Comparison of ENCODE assay signal across 1 cellular context in genomic region chr6:30818426-30818841, GRCh38.
TF ChIP-seq lines count a peak whose summit lies in the region.

No MANE protein-coding gene starts in this region.

TF ChIP-seq in SK-N-SH treated with all-trans-retinoic acid at 6 μM for 48 hours, 23 proteins besides CTCF, POLR2A, EP300 and RAD21 (continued from another document):
- no peak for TF ChIP-seq TSHZ2 (CRISPR knock-in tag; IDR thresholded peaks at IDR 0.05)
- no peak for TF ChIP-seq ZC3H10 (CRISPR knock-in tag; IDR thresholded peaks at IDR 0.05)
- TF ChIP-seq ISL1 (CRISPR knock-in tag; IDR thresholded peaks at IDR 0.05), result no peak
- no peak for TF ChIP-seq OSR1 (CRISPR knock-in tag; IDR thresholded peaks at IDR 0.05)
- no peak for TF ChIP-seq ZFP3 (CRISPR knock-in tag; IDR thresholded peaks at IDR 0.05)
- TF ChIP-seq CSDC2 (CRISPR knock-in tag; IDR thresholded peaks at IDR 0.05), result no peak
- TF ChIP-seq, protein P1, sequence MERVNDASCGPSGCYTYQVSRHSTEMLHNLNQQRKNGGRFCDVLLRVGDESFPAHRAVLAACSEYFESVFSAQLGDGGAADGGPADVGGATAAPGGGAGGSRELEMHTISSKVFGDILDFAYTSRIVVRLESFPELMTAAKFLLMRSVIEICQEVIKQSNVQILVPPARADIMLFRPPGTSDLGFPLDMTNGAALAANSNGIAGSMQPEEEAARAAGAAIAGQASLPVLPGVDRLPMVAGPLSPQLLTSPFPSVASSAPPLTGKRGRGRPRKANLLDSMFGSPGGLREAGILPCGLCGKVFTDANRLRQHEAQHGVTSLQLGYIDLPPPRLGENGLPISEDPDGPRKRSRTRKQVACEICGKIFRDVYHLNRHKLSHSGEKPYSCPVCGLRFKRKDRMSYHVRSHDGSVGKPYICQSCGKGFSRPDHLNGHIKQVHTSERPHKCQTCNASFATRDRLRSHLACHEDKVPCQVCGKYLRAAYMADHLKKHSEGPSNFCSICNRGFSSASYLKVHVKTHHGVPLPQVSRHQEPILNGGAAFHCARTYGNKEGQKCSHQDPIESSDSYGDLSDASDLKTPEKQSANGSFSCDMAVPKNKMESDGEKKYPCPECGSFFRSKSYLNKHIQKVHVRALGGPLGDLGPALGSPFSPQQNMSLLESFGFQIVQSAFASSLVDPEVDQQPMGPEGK (CRISPR knock-in tag; IDR thresholded peaks at IDR 0.05; ENCODE audit: borderline replicate concordance), result no peak
